In the genomic region with DNA sequence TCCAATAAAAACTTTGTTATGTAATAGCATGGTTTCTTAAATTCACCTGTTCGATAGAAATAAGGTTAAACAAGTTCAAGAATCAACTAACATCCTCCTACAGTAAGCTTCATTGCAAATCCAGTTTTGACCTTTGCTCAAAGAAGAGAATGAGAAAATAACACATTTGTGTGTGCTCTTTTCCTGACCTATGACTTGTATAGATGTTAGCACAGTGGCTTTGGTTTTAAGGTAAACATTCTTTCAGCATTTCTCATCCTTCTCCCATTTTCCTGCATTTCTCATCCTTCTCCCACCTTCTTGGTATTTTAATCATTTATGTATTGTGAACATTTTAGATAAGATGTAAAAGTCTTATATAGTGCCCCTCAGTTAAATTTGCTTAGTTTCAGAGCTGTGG, we compare ENCODE assay signal across 24 cellular contexts.
"Had no signal": no experiment of that assay in that cellular context is flagged by ENCODE, and none has a peak within 500 bp of the region (broad histone marks: within the 10 kb centered on the region; RNA-seq: fewer than 3 reads in every experiment).

No MANE protein-coding gene starts in this region.

- H3K4me1 ChIP-seq: foreskin keratinocyte, psoas muscle, tibial artery, upper lobe of left lung, uterus had no signal

- H3K4me3 ChIP-seq: left ventricle myocardium inferior, lung, neural progenitor cell, psoas muscle, spleen, tibial artery, upper lobe of left lung, uterus had no signal

- H2AFZ ChIP-seq: neural progenitor cell had no signal

- H3K4me3 Mint-ChIP-seq: effector memory CD8-positive, alpha-beta T cell; natural killer cell treated with Interleukin-12 subunit alpha and Interleukin-12 subunit beta and Interleukin-15 and Interleukin-18, amount 100 ng/mL, for 72 hours; neural progenitor cell; stimulated activated memory B cell treated with anti-CD40 and anti-IgM and Interleukin-4, amounts not matched to agents 10 μg/mL and 1 μg/mL and 100 μg/mL, for 72 hours; stimulated activated naive CD8-positive, alpha-beta T cell treated with anti-CD3 and anti-CD28 coated beads, Interleukin-15, Interleukin-2, amounts not matched to agents 100 ng/mL and 50 ng/mL, for 24 hours had no signal

- H3K36me3 ChIP-seq: left ventricle myocardium inferior, neural progenitor cell, spleen, tibial artery, upper lobe of left lung, uterus had no signal

- H3K4me2 ChIP-seq: neural progenitor cell had no signal

- H3K27ac Mint-ChIP-seq: effector memory CD8-positive, alpha-beta T cell; neural progenitor cell; stimulated activated memory B cell treated with anti-CD40 and anti-IgM and Interleukin-4, amounts not matched to agents 10 μg/mL and 1 μg/mL and 100 μg/mL, for 72 hours; stimulated activated naive CD8-positive, alpha-beta T cell treated with anti-CD3 and anti-CD28 coated beads, Interleukin-15, Interleukin-2, amounts not matched to agents 100 ng/mL and 50 ng/mL, for 24 hours had no signal

- H3K9ac ChIP-seq: neural progenitor cell had no signal

- H3K27me3 ChIP-seq: foreskin keratinocyte, neural progenitor cell, spleen, tibial artery, upper lobe of left lung, uterus had no signal

- H3K27ac ChIP-seq: foreskin keratinocyte, left ventricle myocardium inferior, neural progenitor cell, psoas muscle, spleen, tibial artery, upper lobe of left lung, uterus had no signal

- H3K4me1 Mint-ChIP-seq: stimulated activated memory B cell treated with anti-CD40 and anti-IgM and Interleukin-4, amounts not matched to agents 10 μg/mL and 1 μg/mL and 100 μg/mL, for 72 hours had no signal

- H3K36me3 Mint-ChIP-seq: natural killer cell treated with Interleukin-12 subunit alpha and Interleukin-12 subunit beta and Interleukin-15 and Interleukin-18, amount 100 ng/mL, for 72 hours; neural progenitor cell; stimulated activated memory B cell treated with anti-CD40 and anti-IgM and Interleukin-4, amounts not matched to agents 10 μg/mL and 1 μg/mL and 100 μg/mL, for 72 hours had no signal

- H3K27me3 Mint-ChIP-seq: effector memory CD8-positive, alpha-beta T cell; natural killer cell treated with Interleukin-12 subunit alpha and Interleukin-12 subunit beta and Interleukin-15 and Interleukin-18, amount 100 ng/mL, for 72 hours had no signal

- H3K9me3 ChIP-seq: left ventricle myocardium inferior, psoas muscle, spleen, tibial artery, upper lobe of left lung, uterus had no signal

- DNase-seq: cortex of kidney; effector memory CD8-positive, alpha-beta T cell; erythroblast; foreskin keratinocyte; kidney; left cardiac atrium; left ventricle myocardium inferior; mesenchymal stem cell; midbrain; occipital lobe; psoas muscle; retina; spleen; stimulated activated CD4-positive, alpha-beta T cell treated with anti-CD3 and anti-CD28 coated beads, Interleukin-15, amount 100 ng/mL, for 24 hours; stimulated activated CD4-positive, alpha-beta T cell treated with anti-CD3 and anti-CD28 coated beads, Interleukin-1b, Interleukin-23, amount 100 ng/mL, for 48 hours; stimulated activated CD4-positive, alpha-beta T cell treated with anti-CD3 and anti-CD28 coated beads, Interleukin-4, amount 100 ng/mL, for 24 hours; tibial artery; upper lobe of left lung; uterus had no signal

- H3K9me3 Mint-ChIP-seq: effector memory CD8-positive, alpha-beta T cell; natural killer cell treated with Interleukin-12 subunit alpha and Interleukin-12 subunit beta and Interleukin-15 and Interleukin-18, amount 100 ng/mL, for 72 hours; neural progenitor cell; stimulated activated naive CD8-positive, alpha-beta T cell treated with anti-CD3 and anti-CD28 coated beads, Interleukin-15, Interleukin-2, amounts not matched to agents 100 ng/mL and 50 ng/mL, for 24 hours had no signal
